In the genomic region with DNA sequence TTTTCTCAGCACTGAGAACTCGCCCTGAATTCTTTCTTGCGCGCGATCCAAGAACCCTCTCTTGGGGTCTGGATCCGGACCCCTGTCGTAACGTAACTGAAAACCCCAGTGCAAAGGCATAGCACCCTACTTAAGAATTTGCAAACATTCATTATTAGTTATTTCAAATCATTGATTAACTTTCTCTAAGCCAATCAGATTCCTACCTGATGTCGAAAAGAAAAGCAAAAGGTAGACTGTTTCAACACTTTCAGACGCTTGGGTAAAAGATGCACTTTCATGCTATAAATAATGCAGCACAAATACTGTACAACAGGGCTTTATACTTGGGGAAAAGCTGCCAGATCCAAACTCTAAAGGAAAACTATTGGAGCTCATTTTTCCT, we compare ENCODE assay signal across 10 cellular contexts. TPM values are rescaled to one million over a fixed set of nuclear protein-coding genes. Genes with fewer than 3 reads are reported as not detected.
DNase-seq lines count a peak whose midpoint lies in the region; ATAC-seq and TF ChIP-seq lines count a peak whose summit lies in the region.
"Had no signal": no experiment of that assay in that cellular context is flagged by ENCODE, and none has a peak within 500 bp of the region (broad histone marks: within the 10 kb centered on the region; RNA-seq: fewer than 3 reads in every experiment).

No MANE protein-coding gene starts in this region.

- ATAC-seq in heart right ventricle (no peak), Right ventricle myocardium superior (ENCODE audit: poor library complexity) (no peak), mucosa of descending colon (no peak), GM19397 (IDR thresholded peaks at IDR 0.05; ENCODE audit: unreplicated experiment) (no peak)

- DNase-seq in heart right ventricle: no peak
- no peak for DNase-seq in Right ventricle myocardium superior
- DNase-seq in cardiac fibroblast (ENCODE audit: low read depth in 2 of 2): no peak
- DNase-seq in mucosa of descending colon: peak in 2 of 3 donors; percentile 8 to 23
- no peak for DNase-seq in uterus
- DNase-seq in Calu3: no peak
- no peak for DNase-seq in activated T-helper 2 cell treated with anti-CD3 and anti-CD28 coated beads, Interferon-gamma antibody, Interleukin-2, Interleukin-4, amounts not matched to agents 10 μg/mL and 5 μg/mL and 100 μg/mL, durations not matched to agents 14 hours and 24 hours and 36 hours (ENCODE audit: low spot score)

- H3K27me3 ChIP-seq in heart right ventricle: no peaks in the 10 kb centered on the region
- H3K27me3 ChIP-seq in uterus: no peaks in the 10 kb centered on the region

- no peaks in the 10 kb centered on the region for H3K9me3 Mint-ChIP-seq in Calu3 (ENCODE audit: low read depth, unreplicated experiment)
- no peaks in the 10 kb centered on the region for H3K9me3 Mint-ChIP-seq in activated T-helper 2 cell treated with anti-CD3 and anti-CD28 coated beads, Interferon-gamma antibody, Interleukin-2, Interleukin-4, amounts not matched to agents 10 μg/mL and 5 μg/mL and 100 μg/mL, durations not matched to agents 14 hours and 24 hours and 36 hours
- H3K9me3 Mint-ChIP-seq: activated B cell treated with CpG ODN at 0.5 μM for 24 hours; central memory CD8-positive, alpha-beta T cell had no signal

- H3K36me3 ChIP-seq in heart right ventricle: peaks cover 0 to 10% (median 0%) of the 10 kb centered on the region in 9 donors
- H3K36me3 ChIP-seq in mucosa of descending colon (ENCODE audit: low read depth): no peaks in the 10 kb centered on the region
- no peaks in the 10 kb centered on the region for H3K36me3 ChIP-seq in uterus

- WGBS in heart right ventricle, 2 donors: 71 to 79% methylated on average over 9 of the region's 9 CpGs

- no peak overlapping the region for H3K27ac Mint-ChIP-seq in Calu3 (ENCODE audit: unreplicated experiment)
- H3K27ac Mint-ChIP-seq in activated T-helper 2 cell treated with anti-CD3 and anti-CD28 coated beads, Interferon-gamma antibody, Interleukin-2, Interleukin-4, amounts not matched to agents 10 μg/mL and 5 μg/mL and 100 μg/mL, durations not matched to agents 14 hours and 24 hours and 36 hours: no peak overlapping the region
- H3K27ac Mint-ChIP-seq: activated B cell treated with CpG ODN at 0.5 μM for 24 hours had no signal

- no peak for TF ChIP-seq POLR2A in uterus (IDR thresholded peaks at IDR 0.05)

- H3K9me3 ChIP-seq in heart right ventricle (no peaks in the 10 kb centered on the region), mucosa of descending colon (no peaks in the 10 kb centered on the region), uterus (no peaks in the 10 kb centered on the region)

- no TSS peak for BruUV-seq in Calu3 (replicated peaks; lab: Mats Ljungman, UMichigan)

- no peaks in the 10 kb centered on the region for H3K36me3 Mint-ChIP-seq in Calu3 (ENCODE audit: insufficient read depth, unreplicated experiment)
- H3K36me3 Mint-ChIP-seq in activated T-helper 2 cell treated with anti-CD3 and anti-CD28 coated beads, Interferon-gamma antibody, Interleukin-2, Interleukin-4, amounts not matched to agents 10 μg/mL and 5 μg/mL and 100 μg/mL, durations not matched to agents 14 hours and 24 hours and 36 hours (ENCODE audit: low read depth): no peaks in the 10 kb centered on the region

- H3K4me1 Mint-ChIP-seq in Calu3 (ENCODE audit: low read depth, unreplicated experiment): no peaks in the 10 kb centered on the region
- peaks cover 9% of the 10 kb centered on the region for H3K4me1 Mint-ChIP-seq in activated T-helper 2 cell treated with anti-CD3 and anti-CD28 coated beads, Interferon-gamma antibody, Interleukin-2, Interleukin-4, amounts not matched to agents 10 μg/mL and 5 μg/mL and 100 μg/mL, durations not matched to agents 14 hours and 24 hours and 36 hours (ENCODE audit: low read depth)
- H3K4me1 Mint-ChIP-seq: central memory CD8-positive, alpha-beta T cell had no signal

- TF ChIP-seq CTCF in heart right ventricle (IDR thresholded peaks at IDR 0.05) (no peak), cardiac fibroblast (IDR thresholded peaks at IDR 0.05; ENCODE audit: low read depth, low read length) (no peak), mucosa of descending colon (IDR thresholded peaks at IDR 0.05) (no peak), uterus (IDR thresholded peaks at IDR 0.05) (no peak), Calu3 (IDR thresholded peaks at IDR 0.05; ENCODE audit: unreplicated experiment) (no peak)

- intact Hi-C loops in heart right ventricle (cut with DNase I): loop anchor here in 3 of 10 donors (5.0 to 10.0 kb wide), 3 partner anchors 137 to 279 kb away; no protein-coding TSS in a partner anchor
- intact Hi-C loops in Right ventricle myocardium superior (cut with DNase I): no loop called here
- intact Hi-C loops in mucosa of descending colon (cut with DNase I, micrococcal nuclease): no loop called here
- intact Hi-C loops in uterus (cut with DNase I; ENCODE audit: low total_unique reads): no loop called here
- intact Hi-C loops in Calu3 (cut with micrococcal nuclease; ENCODE audit: unreplicated experiment): no loop called here
- intact Hi-C loops in activated T-helper 2 cell treated with anti-CD3 and anti-CD28 coated beads, Interferon-gamma antibody, Interleukin-2, Interleukin-4, amounts not matched to agents 10 μg/mL and 5 μg/mL and 100 μg/mL, durations not matched to agents 14 hours and 24 hours and 36 hours (cut with micrococcal nuclease): no loop called here

- H3K4me1 ChIP-seq in heart right ventricle: peaks cover 0 to 18% (median 10%) of the 10 kb centered on the region in 9 donors
- peaks cover 13% of the 10 kb centered on the region for H3K4me1 ChIP-seq in mucosa of descending colon (ENCODE audit: low read depth)
- H3K4me1 ChIP-seq in uterus: no peaks in the 10 kb centered on the region

- H3K4me3 ChIP-seq in heart right ventricle: peak overlapping the region in 9 of 10 donors; percentile 30 to 93 (median 73)
- H3K4me3 ChIP-seq in cardiac fibroblast (replicated peaks in 1 of 2; ENCODE audit: low read depth in 2 of 2, low read length in 2 of 2): peak overlapping the region; percentile 30 to 31
- no peak overlapping the region for H3K4me3 ChIP-seq in mucosa of descending colon
- H3K4me3 ChIP-seq in uterus: peak overlapping the region; percentile 21 to 39

- no peak overlapping the region for H3K4me3 Mint-ChIP-seq in Calu3 (ENCODE audit: low read depth, unreplicated experiment)
- H3K4me3 Mint-ChIP-seq in activated T-helper 2 cell treated with anti-CD3 and anti-CD28 coated beads, Interferon-gamma antibody, Interleukin-2, Interleukin-4, amounts not matched to agents 10 μg/mL and 5 μg/mL and 100 μg/mL, durations not matched to agents 14 hours and 24 hours and 36 hours (ENCODE audit: low read depth): no peak overlapping the region
- H3K4me3 Mint-ChIP-seq: activated B cell treated with CpG ODN at 0.5 μM for 24 hours; central memory CD8-positive, alpha-beta T cell had no signal

- H3K27ac ChIP-seq in heart right ventricle: peak overlapping the region in 9 of 10 donors; percentile 27 to 84 (median 57)
- peak overlapping the region; percentile 76 to 78 for H3K27ac ChIP-seq in uterus

- no peaks in the 10 kb centered on the region for H3K27me3 Mint-ChIP-seq in Calu3 (ENCODE audit: unreplicated experiment)
- H3K27me3 Mint-ChIP-seq in activated T-helper 2 cell treated with anti-CD3 and anti-CD28 coated beads, Interferon-gamma antibody, Interleukin-2, Interleukin-4, amounts not matched to agents 10 μg/mL and 5 μg/mL and 100 μg/mL, durations not matched to agents 14 hours and 24 hours and 36 hours (ENCODE audit: low read depth): peaks cover 10% of the 10 kb centered on the region
- H3K27me3 Mint-ChIP-seq: activated B cell treated with CpG ODN at 0.5 μM for 24 hours had no signal

- CTCF ChIA-PET in Calu3 (lab: Charles Lee): interaction anchor here (0.6 to 0.7 kb wide), 2 partner anchors 71 to 1339 kb away, joined by 4 read pairs; no protein-coding TSS in a partner anchor

RNA-seq across cellular contexts. Expression of a gene that starts 0.8 kb away (rescaled TPM):
- total RNA-seq in heart right ventricle: 10 to 100 TPM in 1 of 10 donors, 1 to 10 TPM in 9; 4.1 to 14.6 (median 6.7) TPM
- 10 to 100 TPM; 13.0 to 25.8 TPM for polyA plus RNA-seq in heart right ventricle
- 8.4 TPM for total RNA-seq in Right ventricle myocardium superior
- total RNA-seq in mucosa of descending colon: 10 to 100 TPM in 2 of 3 donors, 1 to 10 TPM in 1; 6.7 to 29.5 (median 12.0) TPM
- 100 to 1,000 TPM in 1 of 4 donors, 10 to 100 TPM in 3; 37.4 to 129 (median 74.0) TPM for total RNA-seq in uterus
- 10.5 and 14.9 TPM in 2 replicates for total RNA-seq in Calu3 (2022)
- total RNA-seq in activated T-helper 2 cell treated with anti-CD3 and anti-CD28 coated beads, Interferon-gamma antibody, Interleukin-2, Interleukin-4, amounts not matched to agents 10 μg/mL and 5 μg/mL and 100 μg/mL, durations not matched to agents 14 hours and 24 hours and 36 hours: 8.9 and 10.5 TPM in 2 replicates

Comparison
In these comparisons a context has a peak if more than half of its experiments do, and no peak if none do; other contexts are left out.
1. DNase-seq: peak in mucosa of descending colon (2 of 3); none in heart right ventricle (0 of 2), Right ventricle myocardium superior (single experiment), cardiac fibroblast (0 of 2), uterus (0 of 2), Calu3 (single experiment) and activated T-helper 2 cell treated with anti-CD3 and anti-CD28 coated beads, Interferon-gamma antibody, Interleukin-2, Interleukin-4, amounts not matched to agents 10 μg/mL and 5 μg/mL and 100 μg/mL, durations not matched to agents 14 hours and 24 hours and 36 hours (single experiment).